1 cellular context compared by ENCODE assay signal in genomic region chr9:136077491-136077890, GRCh38.
TF ChIP-seq lines count a peak whose summit lies in the region.

No MANE protein-coding gene starts in this region.

TF ChIP-seq in SK-N-SH treated with all-trans-retinoic acid at 6 μM for 48 hours, 23 proteins besides CTCF, POLR2A, EP300 and RAD21 (continued from another document):
- TF ChIP-seq TSHZ2 (CRISPR knock-in tag; IDR thresholded peaks at IDR 0.05) (no peak), BACH2 (CRISPR knock-in tag; IDR thresholded peaks at IDR 0.05; ENCODE audit: borderline replicate concordance) (no peak), ZFP3 (CRISPR knock-in tag; IDR thresholded peaks at IDR 0.05) (no peak)
